Comparison of ENCODE assay signal across 9 cellular contexts in the genomic region with DNA sequence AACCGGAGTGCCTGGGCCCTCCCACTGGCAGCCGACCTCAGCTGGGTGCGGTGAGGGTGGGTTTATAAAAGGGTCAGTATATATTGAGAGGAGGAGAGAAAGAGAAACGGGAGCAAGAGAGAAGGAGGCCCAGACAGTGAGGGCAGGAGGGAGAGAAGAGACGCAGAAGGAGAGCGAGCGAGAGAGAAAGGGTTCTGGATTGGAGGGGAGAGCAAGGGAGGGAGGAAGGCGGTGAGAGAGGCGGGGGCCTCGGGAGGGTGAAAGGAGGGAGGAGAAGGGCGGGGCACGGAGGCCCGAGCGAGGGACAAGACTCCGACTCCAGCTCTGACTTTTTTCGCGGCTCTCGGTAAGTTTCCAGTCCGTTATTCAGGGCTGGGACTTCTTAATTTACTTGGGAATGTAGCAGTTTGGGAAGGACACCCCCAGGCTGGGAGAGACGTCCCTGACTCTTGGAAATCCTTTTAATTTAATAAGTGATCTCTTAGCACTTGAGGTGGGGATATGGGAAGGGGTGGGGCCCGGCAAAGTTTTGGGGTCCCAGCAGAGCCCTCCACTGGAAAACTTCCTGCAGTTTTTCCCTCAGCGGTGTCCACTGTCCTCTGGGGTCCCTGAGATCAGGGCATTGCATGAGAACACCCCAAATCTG. TPM values are rescaled to one million over a fixed set of nuclear protein-coding genes. Genes with fewer than 3 reads are reported as not detected.
DNase-seq lines count a peak whose midpoint lies in the region; ATAC-seq and TF ChIP-seq lines count a peak whose summit lies in the region.
"Had no signal": no experiment of that assay in that cellular context is flagged by ENCODE, and none has a peak within 500 bp of the region (broad histone marks: within the 10 kb centered on the region; RNA-seq: fewer than 3 reads in every experiment).

A gene with protein sequence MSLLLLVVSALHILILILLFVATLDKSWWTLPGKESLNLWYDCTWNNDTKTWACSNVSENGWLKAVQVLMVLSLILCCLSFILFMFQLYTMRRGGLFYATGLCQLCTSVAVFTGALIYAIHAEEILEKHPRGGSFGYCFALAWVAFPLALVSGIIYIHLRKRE (plus strand): TSS at position 288 of the 646 bp plus-strand sequence. CDS start 1,293 bp downstream, outside the sequence.

- peak within 1 kb of the TSS; percentile 66 to 95 (median 78) for H3K4me3 ChIP-seq in BLaER1 treated with 17β-estradiol and CSF1 and Interleukin-3, amounts not matched to agents 10 nM and 100 nM
- H3K4me3 ChIP-seq in hepatocyte (peak within 1 kb of the TSS; percentile 32), skin epidermis (peak within 1 kb of the TSS; percentile 45 to 60 (median 53))

- peak within 1 kb of the TSS; percentile 85 to 100 (median 98) for H3K4me2 ChIP-seq in BLaER1 treated with 17β-estradiol and CSF1 and Interleukin-3, amounts not matched to agents 10 nM and 100 nM
- H3K4me2 ChIP-seq in hepatocyte, result peak within 1 kb of the TSS; percentile 78

- H3K27me3 Mint-ChIP-seq in T-helper 2 cell treated with Interferon-gamma antibody and Interleukin-4, amounts not matched to agents 5 μg/mL and 100 μg/mL, for 36 hours (ENCODE audit: low read depth), result no peaks in the 10 kb centered on the region

- peaks cover 20% of the 10 kb centered on the region for H3K79me2 ChIP-seq in hepatocyte

- WGBS in hepatocyte (ENCODE audit: low lambda C conversion rate, missing lambda C conversion rate), result 7% methylated on average over 14 of the region's 22 CpGs

- H3K4me1 Mint-ChIP-seq in T-helper 2 cell treated with Interferon-gamma antibody and Interleukin-4, amounts not matched to agents 5 μg/mL and 100 μg/mL, for 36 hours (ENCODE audit: low read depth), result peaks cover 62% of the 10 kb centered on the region

- peaks cover 0 to 35% (median 20%) of the 10 kb centered on the region in 11 experiments; a peak in 16 of 22 replicates for H3K36me3 ChIP-seq in BLaER1 treated with 17β-estradiol and CSF1 and Interleukin-3, amounts not matched to agents 10 nM and 100 nM
- no peaks in the 10 kb centered on the region for H3K36me3 ChIP-seq in hepatocyte (replicated peaks; ENCODE audit: insufficient read depth, low read depth)

- H3K36me3 Mint-ChIP-seq in T-helper 2 cell treated with Interferon-gamma antibody and Interleukin-4, amounts not matched to agents 5 μg/mL and 100 μg/mL, for 36 hours (ENCODE audit: low read depth), result peaks cover 53% of the 10 kb centered on the region

- H3K27ac Mint-ChIP-seq in T-helper 2 cell treated with Interferon-gamma antibody and Interleukin-4, amounts not matched to agents 5 μg/mL and 100 μg/mL, for 36 hours, result peak within 1 kb of the TSS; percentile 95

- peak within 1 kb of the TSS; percentile 84 to 100 (median 95) for H3K27ac ChIP-seq in BLaER1 treated with 17β-estradiol and CSF1 and Interleukin-3, amounts not matched to agents 10 nM and 100 nM
- H3K27ac ChIP-seq in hepatocyte (peak within 1 kb of the TSS; percentile 96), skin epidermis (peak within 1 kb of the TSS; percentile 37 to 100 (median 92))
- H3K27ac ChIP-seq: VCaP had no signal

- peaks cover 78 to 84% (median 80%) of the 10 kb centered on the region in 10 experiments for H3K4me1 ChIP-seq in BLaER1 treated with 17β-estradiol and CSF1 and Interleukin-3, amounts not matched to agents 10 nM and 100 nM
- H3K4me1 ChIP-seq in hepatocyte (ENCODE audit: insufficient read depth), result peaks cover 26% of the 10 kb centered on the region

- H3K9me3 ChIP-seq in BLaER1 treated with 17β-estradiol and CSF1 and Interleukin-3, amounts not matched to agents 10 nM and 100 nM (replicated peaks in 1 of 11), result peaks cover 0 to 16% (median 5%) of the 10 kb centered on the region in 11 experiments; a peak in 10 of 22 replicates
- H3K9me3 ChIP-seq in hepatocyte (ENCODE audit: low read depth), result no peaks in the 10 kb centered on the region

- H3K9me2 ChIP-seq in hepatocyte (replicated peaks; ENCODE audit: insufficient read depth), result no peaks in the 10 kb centered on the region

- DNase-seq in HT-29 (ENCODE audit: low spot score) (peak; percentile 38), amniotic stem cell (lab: John Stamatoyannopoulos, UW) (peak; percentile 86), hepatocyte (ENCODE audit: low spot score) (peak; percentile 94), NCI-H2081 treated with DMSO at 0.1 percent for 48 hours (lab: John Stamatoyannopoulos, UW) (no peak)
- peak; percentile 84 for DNase-seq in T-helper 2 cell treated with Interferon-gamma antibody and Interleukin-4, amounts not matched to agents 5 μg/mL and 100 μg/mL, for 36 hours (ENCODE audit: low spot score)

- peak within 1 kb of the TSS; percentile 41 for H2AFZ ChIP-seq in hepatocyte

- peaks cover 0 to 45% (median 7%) of the 10 kb centered on the region in 11 experiments; a peak in 8 of 22 replicates for H4K20me1 ChIP-seq in BLaER1 treated with 17β-estradiol and CSF1 and Interleukin-3, amounts not matched to agents 10 nM and 100 nM
- no peaks in the 10 kb centered on the region for H4K20me1 ChIP-seq in hepatocyte (ENCODE audit: insufficient read depth, poor library complexity, severe bottlenecking)

- no peak for TF ChIP-seq CTCF in hepatocyte (IDR thresholded peaks at IDR 0.05; ENCODE audit: poor library complexity)

- no peaks in the 10 kb centered on the region for H3K27me3 ChIP-seq in BLaER1 treated with 17β-estradiol and CSF1 and Interleukin-3, amounts not matched to agents 10 nM and 100 nM
- H3K27me3 ChIP-seq in hepatocyte, result no peaks in the 10 kb centered on the region

- peak within 1 kb of the TSS; percentile 84 for H3K4me3 Mint-ChIP-seq in T-helper 2 cell treated with Interferon-gamma antibody and Interleukin-4, amounts not matched to agents 5 μg/mL and 100 μg/mL, for 36 hours

- peaks cover 3% of the 10 kb centered on the region for H3K9me3 Mint-ChIP-seq in T-helper 2 cell treated with Interferon-gamma antibody and Interleukin-4, amounts not matched to agents 5 μg/mL and 100 μg/mL, for 36 hours

- H3K9ac ChIP-seq in BLaER1 treated with 17β-estradiol and CSF1 and Interleukin-3, amounts not matched to agents 10 nM and 100 nM, result peak within 1 kb of the TSS; percentile 81 to 97 (median 94)

- ATAC-seq in GM21576 (IDR thresholded peaks at IDR 0.05; ENCODE audit: unreplicated experiment), result no peak

RNA-seq across cellular contexts. Expression of the gene that starts here (rescaled TPM):
- total RNA-seq in HT-29 (2014; rRNA removed; shearing (Covaris generic)), result 3.1 TPM in 1 of 2 replicates, not detected in the other
- total RNA-seq in hepatocyte, result 68.4 and 80.1 TPM in 2 replicates
- 379 and 381 TPM in 2 replicates for polyA plus RNA-seq in hepatocyte

Comparison
In these comparisons a context has a peak if more than half of its experiments do, and no peak if none do; other contexts are left out.
1. RNA of the gene that starts here (total RNA-seq): 68.4 to 80.1 TPM in hepatocyte; 3.1 TPM in HT-29; every median in the first group is over 10 times any median in the second.
2. Peak in every context shown above with its lines, with median percentiles within 50 percentile points of each other: H3K27ac ChIP-seq and H3K4me3 ChIP-seq.